ENCODE assay signal across 16 cellular contexts in the genomic region with DNA sequence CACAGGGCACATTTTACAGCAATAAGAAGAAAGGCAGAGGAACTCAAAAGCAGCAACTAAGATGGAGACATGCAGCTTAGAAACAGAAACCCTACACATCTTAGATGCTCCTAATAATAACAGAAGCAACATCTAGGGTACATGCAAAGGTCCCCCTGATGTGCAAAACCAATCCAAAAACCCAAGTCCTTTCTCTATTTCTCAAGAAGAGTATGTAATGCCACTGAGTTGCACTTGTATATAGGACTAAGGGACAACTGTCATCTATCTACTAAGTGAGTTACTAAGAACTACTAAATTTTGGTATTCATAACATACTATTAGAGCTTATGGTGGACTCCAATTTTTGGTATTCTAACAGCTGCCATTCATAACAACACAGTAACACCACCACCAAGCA. TPM values are rescaled to one million over a fixed set of nuclear protein-coding genes. Genes with fewer than 3 reads are reported as not detected.
DNase-seq lines count a peak whose midpoint lies in the region; ATAC-seq and TF ChIP-seq lines count a peak whose summit lies in the region.
"Had no signal": no experiment of that assay in that cellular context is flagged by ENCODE, and none has a peak within 500 bp of the region (broad histone marks: within the 10 kb centered on the region; RNA-seq: fewer than 3 reads in every experiment).

No MANE protein-coding gene starts in this region.

- H3K27me3 Mint-ChIP-seq in CD4-positive, alpha-beta memory T cell = no peaks in the 10 kb centered on the region
- H3K27me3 Mint-ChIP-seq in CD8-positive, alpha-beta memory T cell = no peaks in the 10 kb centered on the region
- H3K27me3 Mint-ChIP-seq in T-helper 17 cell (no peaks in the 10 kb centered on the region), endothelial cell (ENCODE audit: unreplicated experiment) (no peaks in the 10 kb centered on the region)
- H3K27me3 Mint-ChIP-seq: CD4-positive, alpha-beta T cell had no signal

- no peak overlapping the region for H3K4me3 ChIP-seq in CD4-positive, alpha-beta memory T cell (ENCODE audit: low read length in 2 of 2)
- H3K4me3 ChIP-seq in CD8-positive, alpha-beta memory T cell (ENCODE audit: low read length) = no peak overlapping the region
- H3K4me3 ChIP-seq: MG63 had no signal

- H3K9me3 ChIP-seq in CD4-positive, alpha-beta memory T cell (ENCODE audit: control insufficient read depth in 1 of 2, low read length in 2 of 2) = no peaks in the 10 kb centered on the region
- H3K9me3 ChIP-seq in CD8-positive, alpha-beta memory T cell (ENCODE audit: low read length) = no peaks in the 10 kb centered on the region
- H3K9me3 ChIP-seq in T-helper 17 cell (ENCODE audit: control insufficient read depth, low read length, poor library complexity, severe bottlenecking) = no peaks in the 10 kb centered on the region
- H3K9me3 ChIP-seq: MG63, SK-N-SH had no signal

- POLR2A ChIA-PET in CD4-positive, alpha-beta memory T cell (lab: Charles Lee; ENCODE audit: partially characterized antibody) = interaction anchor here (0.9 to 1.9 kb wide), 2 partner anchors 120 to 177 kb away, joined by 3 to 7 read pairs; a partner anchor contains a TSS
- POLR2A ChIA-PET in CD8-positive, alpha-beta memory T cell (lab: Charles Lee) = no interaction called here

- intact Hi-C loops in CD4-positive, alpha-beta memory T cell (cut with micrococcal nuclease) = loop anchor here (2.0 kb wide), 1 partner anchor 13 kb away; no protein-coding TSS in a partner anchor

- peaks cover 39 to 74% of the 10 kb centered on the region in 2 donors for H3K36me3 Mint-ChIP-seq in CD4-positive, alpha-beta memory T cell
- peaks cover 0 to 76% (median 3%) of the 10 kb centered on the region in 3 donors for H3K36me3 Mint-ChIP-seq in CD8-positive, alpha-beta memory T cell
- H3K36me3 Mint-ChIP-seq in T-helper 17 cell (ENCODE audit: low read depth) (peaks cover 8% of the 10 kb centered on the region), endothelial cell (ENCODE audit: low read depth, unreplicated experiment) (peaks cover 3% of the 10 kb centered on the region)

- ATAC-seq in T-helper 17 cell (no peak), GM21528 (IDR thresholded peaks at IDR 0.05; ENCODE audit: low FRiP score, unreplicated experiment) (no peak)

- H3K4me1 Mint-ChIP-seq in CD4-positive, alpha-beta memory T cell = peaks cover 29 to 61% (median 42%) of the 10 kb centered on the region in 4 donors
- peaks cover 39 to 76% (median 74%) of the 10 kb centered on the region in 3 donors for H3K4me1 Mint-ChIP-seq in CD8-positive, alpha-beta memory T cell
- H3K4me1 Mint-ChIP-seq in T-helper 17 cell (peaks cover 28% of the 10 kb centered on the region), endothelial cell (ENCODE audit: unreplicated experiment) (no peaks in the 10 kb centered on the region)
- H3K4me1 Mint-ChIP-seq: B cell had no signal

- H3K4me1 ChIP-seq in CD4-positive, alpha-beta memory T cell (ENCODE audit: insufficient read depth, low read length) = peaks cover 53% of the 10 kb centered on the region
- H3K4me1 ChIP-seq in CD8-positive, alpha-beta memory T cell (ENCODE audit: insufficient read depth, low read length) = peaks cover 5% of the 10 kb centered on the region

- H3K27me3 ChIP-seq in CD4-positive, alpha-beta memory T cell (ENCODE audit: insufficient read depth, low read length) = no peaks in the 10 kb centered on the region
- H3K27me3 ChIP-seq in CD8-positive, alpha-beta memory T cell (ENCODE audit: insufficient read depth, low read length, poor library complexity, severe bottlenecking) = no peaks in the 10 kb centered on the region
- H3K27me3 ChIP-seq: MG63 had no signal

- TF ChIP-seq CTCF in endothelial cell (IDR thresholded peaks at IDR 0.05; ENCODE audit: unreplicated experiment) = no peak

- DNase-seq in CD4-positive, alpha-beta memory T cell = no peak
- no peak for DNase-seq in CD8-positive, alpha-beta memory T cell
- DNase-seq in T-helper 17 cell (no peak), endothelial cell (ENCODE audit: low spot score) (no peak), germinal center (ENCODE audit: low spot score) (no peak), AML-193 (lab: John Stamatoyannopoulos, UW) (no peak)
- DNase-seq: CD4-positive, alpha-beta T cell; DMS79 treated with DMSO at 0.1 percent for 48 hours; MG63; NCI-H1092 treated with DMSO at 0.1 percent for 48 hours; NCI-H2227 treated with DMSO at 0.1 percent for 48 hours; NCI-H524; SHP77; SK-N-SH had no signal

- CTCF ChIA-PET in CD4-positive, alpha-beta memory T cell (lab: Charles Lee; ENCODE audit: partially characterized antibody) = interaction anchor here (1.1 to 3.0 kb wide), 5 partner anchors 7 to 198 kb away, joined by 3 to 19 read pairs (median 6); a partner anchor contains a TSS
- CTCF ChIA-PET in CD8-positive, alpha-beta memory T cell (lab: Charles Lee) = interaction anchor here (1.2 to 2.1 kb wide), 4 partner anchors 29 to 167 kb away, joined by 3 to 7 read pairs (median 3); a partner anchor contains a TSS

- peak overlapping the region in 6 of 7 donors; percentile 58 to 92 (median 74) for H3K27ac Mint-ChIP-seq in CD4-positive, alpha-beta memory T cell
- H3K27ac Mint-ChIP-seq in CD8-positive, alpha-beta memory T cell = peak overlapping the region in 7 of 8 donors; percentile 29 to 80 (median 44)
- H3K27ac Mint-ChIP-seq in T-helper 17 cell (peak overlapping the region; percentile 27), endothelial cell (ENCODE audit: unreplicated experiment) (peak overlapping the region; percentile 8)
- H3K27ac Mint-ChIP-seq: B cell; CD4-positive, alpha-beta T cell had no signal

- no peaks in the 10 kb centered on the region for H3K9me3 Mint-ChIP-seq in CD4-positive, alpha-beta memory T cell
- no peaks in the 10 kb centered on the region for H3K9me3 Mint-ChIP-seq in CD8-positive, alpha-beta memory T cell
- H3K9me3 Mint-ChIP-seq in endothelial cell (ENCODE audit: unreplicated experiment) = no peaks in the 10 kb centered on the region
- H3K9me3 Mint-ChIP-seq: CD4-positive, alpha-beta T cell had no signal

- no peak overlapping the region for H3K4me3 Mint-ChIP-seq in CD4-positive, alpha-beta memory T cell
- no peak overlapping the region for H3K4me3 Mint-ChIP-seq in CD8-positive, alpha-beta memory T cell
- H3K4me3 Mint-ChIP-seq in T-helper 17 cell (no peak overlapping the region), endothelial cell (ENCODE audit: unreplicated experiment) (no peak overlapping the region)
- H3K4me3 Mint-ChIP-seq: B cell; CD4-positive, alpha-beta T cell had no signal

- peaks cover 52% of the 10 kb centered on the region for H3K36me3 ChIP-seq in CD4-positive, alpha-beta memory T cell (ENCODE audit: insufficient read depth, low read length)
- H3K36me3 ChIP-seq in CD8-positive, alpha-beta memory T cell (ENCODE audit: insufficient read depth, low read length) = peaks cover 14% of the 10 kb centered on the region

- no peak overlapping the region for H3K27ac ChIP-seq in CD4-positive, alpha-beta memory T cell (ENCODE audit: low read depth, low read length)
- no peak overlapping the region for H3K27ac ChIP-seq in CD8-positive, alpha-beta memory T cell (ENCODE audit: low read depth, low read length)

RNA-seq across cellular contexts. Expression of a gene that starts 28.4 kb away (rescaled TPM):
- 100 to 1,000 TPM; 103 to 105 TPM for total RNA-seq in CD4-positive, alpha-beta memory T cell
- polyA plus RNA-seq in CD4-positive, alpha-beta memory T cell = 10 to 100 TPM; 71.2 to 74.9 TPM
- total RNA-seq in CD8-positive, alpha-beta memory T cell = 10 to 100 TPM; 77.4 to 80.8 TPM
- polyA plus RNA-seq in CD8-positive, alpha-beta memory T cell = 65.4 TPM
- total RNA-seq in T-helper 17 cell (10 to 100 TPM; 81.5 to 91.5 TPM), endothelial cell (ENCODE audit: unreplicated experiment) (57.1 TPM)

Comparison
In these comparisons a context has a peak if more than half of its experiments do, and no peak if none do; other contexts are left out.
1. H3K27ac Mint-ChIP-seq: peak in every context shown above with its lines; median percentile 74 in CD4-positive, alpha-beta memory T cell; 44 in CD8-positive, alpha-beta memory T cell; 27 in T-helper 17 cell; 8 in endothelial cell.